Comparison of ENCODE assay signal across 12 cellular contexts in the genomic region with DNA sequence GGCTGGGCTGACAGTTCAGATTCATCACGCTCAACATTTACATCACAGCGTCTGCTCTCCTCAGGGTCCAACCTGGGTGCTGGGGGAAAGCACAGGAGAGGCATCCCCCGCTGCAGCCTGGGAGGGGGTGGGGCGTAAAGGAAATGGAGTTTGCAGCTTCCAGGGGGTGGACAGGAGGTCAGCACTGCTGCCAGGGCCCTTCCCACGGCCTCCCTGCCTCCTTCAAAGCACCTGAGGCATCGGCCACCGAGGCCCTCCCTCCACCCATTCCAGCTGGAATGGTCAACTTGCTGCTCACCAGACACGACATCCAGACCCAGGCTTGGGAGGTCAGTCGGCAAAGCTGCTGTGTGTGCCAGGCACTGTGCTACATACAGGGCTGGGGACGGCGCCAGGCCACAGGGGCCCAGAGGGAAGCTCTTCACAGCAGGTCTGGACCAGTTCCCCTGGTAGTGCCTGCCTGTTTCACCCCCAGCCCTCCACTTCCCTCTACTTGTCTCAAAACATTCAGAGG.
DNase-seq lines count a peak whose midpoint lies in the region; ATAC-seq and TF ChIP-seq lines count a peak whose summit lies in the region.
"Had no signal": no experiment of that assay in that cellular context is flagged by ENCODE, and none has a peak within 500 bp of the region (broad histone marks: within the 10 kb centered on the region; RNA-seq: fewer than 3 reads in every experiment).

No MANE protein-coding gene starts in this region.

- no peaks in the 10 kb centered on the region for H3K9me3 ChIP-seq in BLaER1
- no peaks in the 10 kb centered on the region for H3K9me3 ChIP-seq in ascending aorta
- H3K9me3 ChIP-seq: stomach had no signal

- H3K9ac ChIP-seq in BLaER1: no peak overlapping the region

- H3K4me3 ChIP-seq in BLaER1: no peak overlapping the region
- H3K4me3 ChIP-seq in ascending aorta: peak overlapping the region in 1 of 2 donors; percentile 55
- H3K4me3 ChIP-seq: stomach had no signal

- peaks cover 29% of the 10 kb centered on the region for H3K4me1 ChIP-seq in BLaER1
- peaks cover 10 to 12% of the 10 kb centered on the region in 2 donors for H3K4me1 ChIP-seq in ascending aorta

- DNase-seq in ascending aorta (ENCODE audit: low spot score in 2 of 2) (no peak), hypothalamus (lab: John Stamatoyannopoulos, UW) (peak in 35 of 51 donors; percentile 14 to 84 (median 55)), posterior cingulate gyrus (peak; percentile 23 to 93 (median 48)), NCI-H524 (lab: John Stamatoyannopoulos, UW) (no peak), T1000 (lab: John Stamatoyannopoulos, UW) (no peak), activated gamma-delta T cell (lab: John Stamatoyannopoulos, UW) (no peak)
- DNase-seq: activated CD8-positive, alpha-beta memory T cell treated with anti-CD3 and anti-CD28 coated beads for 24 hours; activated naive CD8-positive, alpha-beta T cell treated with anti-CD3 and anti-CD28 coated beads, Interleukin-2, amount 50 U/mL, for 24 hours; naive B cell; stomach had no signal

- H3K4me2 ChIP-seq in BLaER1: peak overlapping the region; percentile 74

- TF ChIP-seq CTCF in ascending aorta (IDR thresholded peaks at IDR 0.05): no peak

- intact Hi-C loops in ascending aorta (cut with DNase I) (no loop called here), posterior cingulate gyrus (cut with DNase I) (no loop called here)

- ATAC-seq in HG03469 (IDR thresholded peaks at IDR 0.05; ENCODE audit: unreplicated experiment): no peak
- ATAC-seq: activated naive CD8-positive, alpha-beta T cell treated with anti-CD3 and anti-CD28 coated beads, Interleukin-2, amount 50 U/mL, for 24 hours had no signal

- H3K27me3 ChIP-seq in BLaER1 (no peaks in the 10 kb centered on the region), ascending aorta (no peaks in the 10 kb centered on the region)

- H3K27ac ChIP-seq in BLaER1 (peak overlapping the region; percentile 57), ascending aorta (peak overlapping the region; percentile 65 to 87)

- H3K36me3 ChIP-seq in BLaER1 (0 out of 2 replicates have a peak, but pooled peaks cover 12% of the 10 kb centered on the region), ascending aorta (no peaks in the 10 kb centered on the region)
- H3K36me3 ChIP-seq: stomach had no signal

- no peaks in the 10 kb centered on the region for H4K20me1 ChIP-seq in BLaER1

Comparison
In these comparisons a context has a peak if more than half of its experiments do, and no peak if none do; other contexts are left out.
1. DNase-seq: peak in hypothalamus (35 of 51) and posterior cingulate gyrus (10 of 10); none in ascending aorta (0 of 2), NCI-H524 (0 of 2), T1000 (single experiment) and activated gamma-delta T cell (single experiment).